ENCODE assay signal across 39 cellular contexts in the genomic region with DNA sequence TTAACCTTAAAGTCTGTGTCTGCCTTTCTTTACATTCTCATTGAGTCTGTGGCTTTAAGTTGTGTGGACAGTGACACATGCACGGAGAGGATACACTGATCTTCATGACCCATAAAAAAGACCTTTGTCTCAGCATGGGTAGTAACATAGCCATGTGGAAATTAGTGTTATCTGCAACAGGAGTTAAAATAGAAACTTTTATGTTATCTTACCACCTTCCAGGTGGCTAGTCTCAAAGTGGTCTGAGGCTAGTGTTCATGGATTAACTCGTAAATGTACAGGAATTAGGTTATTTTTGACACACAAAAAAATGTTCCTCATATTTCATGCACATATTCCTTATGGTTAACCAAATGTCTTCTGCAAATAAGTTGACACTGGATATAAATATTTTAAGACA.
"Had no signal": no experiment of that assay in that cellular context is flagged by ENCODE, and none has a peak within 500 bp of the region (broad histone marks: within the 10 kb centered on the region; RNA-seq: fewer than 3 reads in every experiment).

No MANE protein-coding gene starts in this region.

- H3K4me1 Mint-ChIP-seq: activated CD4-positive, alpha-beta memory T cell treated with anti-CD3 and anti-CD28 coated beads, Interleukin-2, amount 10 ng/mL, durations not matched to agents 7 days and 5 days; activated CD4-positive, alpha-beta T cell treated with anti-CD3 and anti-CD28 coated beads for 36 hours; activated CD4-positive, alpha-beta T cell treated with anti-CD3 and anti-CD28 coated beads, Interleukin-2, amount 10 ng/mL, durations not matched to agents 7 days and 5 days; activated CD8-positive, alpha-beta memory T cell treated with anti-CD3 and anti-CD28 coated beads, Interleukin-2, amount 10 ng/mL, durations not matched to agents 7 days and 5 days; activated naive CD8-positive, alpha-beta T cell treated with anti-CD3 and anti-CD28 coated beads, Interleukin-2, amount 10 ng/mL, durations not matched to agents 7 days and 5 days; activated naive CD8-positive, alpha-beta T cell treated with anti-CD3 and anti-CD28 coated beads, Interleukin-2, amount 50 U/mL, for 24 hours; activated T-helper 17 cell treated with anti-CD3 and anti-CD28 coated beads, Interleukin-2, amount 50 U/mL, for 72 hours; brain; central memory CD8-positive, alpha-beta T cell had no signal

- H3K27me3 Mint-ChIP-seq: activated CD4-positive, alpha-beta memory T cell treated with anti-CD3 and anti-CD28 coated beads, Interleukin-2, amount 10 ng/mL, durations not matched to agents 7 days and 5 days; activated CD4-positive, alpha-beta T cell treated with anti-CD3 and anti-CD28 coated beads for 36 hours; activated CD4-positive, alpha-beta T cell treated with anti-CD3 and anti-CD28 coated beads, Interleukin-2, amount 10 ng/mL, durations not matched to agents 7 days and 5 days; activated CD8-positive, alpha-beta memory T cell treated with anti-CD3 and anti-CD28 coated beads, Interleukin-2, amount 10 ng/mL, durations not matched to agents 7 days and 5 days; activated naive CD8-positive, alpha-beta T cell; activated naive CD8-positive, alpha-beta T cell treated with anti-CD3 and anti-CD28 coated beads, Interleukin-2, amount 10 ng/mL, durations not matched to agents 7 days and 5 days; activated naive CD8-positive, alpha-beta T cell treated with anti-CD3 and anti-CD28 coated beads, Interleukin-2, amount 50 U/mL, for 24 hours; activated T-helper 17 cell treated with anti-CD3 and anti-CD28 coated beads, Interleukin-2, amount 50 U/mL, for 72 hours; central memory CD8-positive, alpha-beta T cell had no signal

- H3K9me3 Mint-ChIP-seq: activated naive CD4-positive, alpha-beta T cell treated with anti-CD3 and anti-CD28 coated beads for 36 hours; activated naive CD8-positive, alpha-beta T cell treated with anti-CD3 and anti-CD28 coated beads, Interleukin-2, amount 10 ng/mL, durations not matched to agents 7 days and 5 days; activated naive CD8-positive, alpha-beta T cell treated with anti-CD3 and anti-CD28 coated beads, Interleukin-2, amount 50 U/mL, for 24 hours; activated T-cell treated with anti-CD3 and anti-CD28 coated beads, Interleukin-2, amount 50 U/mL, for 4 hours; activated T-helper 1 cell treated with anti-CD3 and anti-CD28 coated beads, Interleukin-12 subunit alpha, Interleukin-12 subunit beta, Interleukin-2, Interleukin-4 antibody, amounts not matched to agents 30 ng/mL and 10 ng/mL and 1 ng/mL, durations not matched to agents 14 hours and 24 hours and 36 hours; activated T-helper 17 cell treated with anti-CD3 and anti-CD28 coated beads, Interleukin-2, amount 50 U/mL, for 72 hours; brain; T-helper 1 cell treated with Interleukin-12 subunit alpha and Interleukin-12 subunit beta and Interleukin-4 antibody, amounts not matched to agents 30 μg/mL and 1 μg/mL, for 36 hours; T-helper 2 cell treated with Interferon-gamma antibody and Interleukin-4, amounts not matched to agents 5 μg/mL and 100 μg/mL, for 36 hours had no signal

- H3K36me3 Mint-ChIP-seq: activated CD8-positive, alpha-beta memory T cell treated with anti-CD3 and anti-CD28 coated beads, Interleukin-2, amount 10 ng/mL, durations not matched to agents 7 days and 5 days; activated naive CD8-positive, alpha-beta T cell; activated naive CD8-positive, alpha-beta T cell treated with anti-CD3 and anti-CD28 coated beads, Interleukin-2, amount 10 ng/mL, durations not matched to agents 7 days and 5 days; brain; WTC11 had no signal

- H3K27ac Mint-ChIP-seq: activated CD4-positive, alpha-beta memory T cell treated with anti-CD3 and anti-CD28 coated beads, Interleukin-2, amount 10 ng/mL, durations not matched to agents 7 days and 5 days; activated CD4-positive, alpha-beta T cell treated with anti-CD3 and anti-CD28 coated beads for 36 hours; activated CD4-positive, alpha-beta T cell treated with anti-CD3 and anti-CD28 coated beads, Interleukin-2, amount 10 ng/mL, durations not matched to agents 7 days and 5 days; activated CD8-positive, alpha-beta memory T cell treated with anti-CD3 and anti-CD28 coated beads, Interleukin-2, amount 10 ng/mL, durations not matched to agents 7 days and 5 days; activated CD8-positive, alpha-beta T cell treated with anti-CD3 and anti-CD28 coated beads, Interleukin-2, amount 10 ng/mL, durations not matched to agents 7 days and 5 days; activated naive CD4-positive, alpha-beta T cell treated with anti-CD3 and anti-CD28 coated beads for 36 hours; activated naive CD8-positive, alpha-beta T cell; activated naive CD8-positive, alpha-beta T cell treated with anti-CD3 and anti-CD28 coated beads, Interleukin-2, amount 10 ng/mL, durations not matched to agents 7 days and 5 days; activated naive CD8-positive, alpha-beta T cell treated with anti-CD3 and anti-CD28 coated beads, Interleukin-2, amount 50 U/mL, for 24 hours; activated T-cell treated with anti-CD3 and anti-CD28 coated beads, Interleukin-2, amount 50 U/mL, for 72 hours; activated T-helper 1 cell treated with anti-CD3 and anti-CD28 coated beads, Interleukin-12 subunit alpha, Interleukin-12 subunit beta, Interleukin-2, Interleukin-4 antibody, amounts not matched to agents 30 ng/mL and 10 ng/mL and 1 ng/mL, durations not matched to agents 14 hours and 24 hours and 36 hours; activated T-helper 17 cell treated with anti-CD3 and anti-CD28 coated beads, Interleukin-2, amount 50 U/mL, for 72 hours; brain; T-helper 1 cell treated with Interleukin-12 subunit alpha and Interleukin-12 subunit beta and Interleukin-4 antibody, amounts not matched to agents 30 μg/mL and 1 μg/mL, for 36 hours; T-helper 2 cell treated with Interferon-gamma antibody and Interleukin-4, amounts not matched to agents 5 μg/mL and 100 μg/mL, for 36 hours; WTC11 had no signal

- ATAC-seq: activated CD4-positive, alpha-beta T cell treated with anti-CD3 and anti-CD28 coated beads for 36 hours; activated CD4-positive, CD25-positive, alpha-beta regulatory T cell treated with anti-CD3 and anti-CD28 coated beads, Interleukin-2, amount 50 U/mL, for 24 hours; activated CD8-positive, alpha-beta memory T cell treated with anti-CD3 and anti-CD28 coated beads, Interleukin-2, amount 10 ng/mL, durations not matched to agents 7 days and 5 days; activated CD8-positive, alpha-beta T cell treated with anti-CD3 and anti-CD28 coated beads, Interleukin-2, amount 10 ng/mL, durations not matched to agents 7 days and 5 days; activated naive CD8-positive, alpha-beta T cell treated with anti-CD3 and anti-CD28 coated beads, Interleukin-2, amount 50 U/mL, for 24 hours; activated T-cell treated with anti-CD3 and anti-CD28 coated beads, Interleukin-2, amount 50 U/mL, for 4 hours; activated T-cell treated with anti-CD3 and anti-CD28 coated beads, Interleukin-2, amount 50 U/mL, for 72 hours; activated T-helper 17 cell treated with anti-CD3 and anti-CD28 coated beads, Interleukin-2, amount 50 U/mL, for 72 hours; WTC11 had no signal

- H3K36me3 ChIP-seq: ascending aorta, cardiac muscle cell, WERI-Rb-1 had no signal

- H3K4me3 Mint-ChIP-seq: activated CD4-positive, alpha-beta memory T cell treated with anti-CD3 and anti-CD28 coated beads, Interleukin-2, amount 10 ng/mL, durations not matched to agents 7 days and 5 days; activated CD4-positive, alpha-beta T cell treated with anti-CD3 and anti-CD28 coated beads for 36 hours; activated CD4-positive, alpha-beta T cell treated with anti-CD3 and anti-CD28 coated beads, Interleukin-2, amount 10 ng/mL, durations not matched to agents 7 days and 5 days; activated CD8-positive, alpha-beta memory T cell treated with anti-CD3 and anti-CD28 coated beads, Interleukin-2, amount 10 ng/mL, durations not matched to agents 7 days and 5 days; activated CD8-positive, alpha-beta T cell treated with anti-CD3 and anti-CD28 coated beads, Interleukin-2, amount 10 ng/mL, durations not matched to agents 7 days and 5 days; activated naive CD4-positive, alpha-beta T cell treated with anti-CD3 and anti-CD28 coated beads for 36 hours; activated naive CD8-positive, alpha-beta T cell; activated naive CD8-positive, alpha-beta T cell treated with anti-CD3 and anti-CD28 coated beads, Interleukin-2, amount 10 ng/mL, durations not matched to agents 7 days and 5 days; activated naive CD8-positive, alpha-beta T cell treated with anti-CD3 and anti-CD28 coated beads, Interleukin-2, amount 50 U/mL, for 24 hours; activated T-cell treated with anti-CD3 and anti-CD28 coated beads, Interleukin-2, amount 50 U/mL, for 4 hours; activated T-cell treated with anti-CD3 and anti-CD28 coated beads, Interleukin-2, amount 50 U/mL, for 72 hours; activated T-helper 1 cell treated with anti-CD3 and anti-CD28 coated beads, Interleukin-12 subunit alpha, Interleukin-12 subunit beta, Interleukin-2, Interleukin-4 antibody, amounts not matched to agents 30 ng/mL and 10 ng/mL and 1 ng/mL, durations not matched to agents 14 hours and 24 hours and 36 hours; activated T-helper 17 cell treated with anti-CD3 and anti-CD28 coated beads, Interleukin-2, amount 50 U/mL, for 72 hours; brain; central memory CD8-positive, alpha-beta T cell; T-helper 1 cell treated with Interleukin-12 subunit alpha and Interleukin-12 subunit beta and Interleukin-4 antibody, amounts not matched to agents 30 μg/mL and 1 μg/mL, for 36 hours; T-helper 2 cell treated with Interferon-gamma antibody and Interleukin-4, amounts not matched to agents 5 μg/mL and 100 μg/mL, for 36 hours; WTC11 had no signal

- H3K4me1 ChIP-seq: ascending aorta had no signal

- H3K27me3 ChIP-seq: ascending aorta, cardiac muscle cell had no signal

- H3K4me3 ChIP-seq: ascending aorta, cardiac muscle cell had no signal

- H3K9me3 ChIP-seq: ascending aorta had no signal

- DNase-seq: activated CD4-positive, alpha-beta memory T cell treated with anti-CD3 and anti-CD28 coated beads, Interleukin-2, amount 10 ng/mL, durations not matched to agents 7 days and 5 days; activated CD4-positive, alpha-beta T cell treated with anti-CD3 and anti-CD28 coated beads for 1 hour; activated CD4-positive, alpha-beta T cell treated with anti-CD3 and anti-CD28 coated beads for 36 hours; activated CD4-positive, alpha-beta T cell treated with anti-CD3 and anti-CD28 coated beads for 48 hours; activated CD4-positive, alpha-beta T cell treated with anti-CD3 and anti-CD28 coated beads, Interleukin-2, amount 10 ng/mL, durations not matched to agents 7 days and 5 days; activated CD4-positive, alpha-beta T cell treated with anti-CD3 and anti-CD28 coated beads, Interleukin-2, amount 50 U/mL, for 48 hours; activated CD4-positive, CD25-positive, alpha-beta regulatory T cell; activated CD8-positive, alpha-beta memory T cell treated with anti-CD3 and anti-CD28 coated beads for 24 hours; activated CD8-positive, alpha-beta memory T cell treated with anti-CD3 and anti-CD28 coated beads, Interleukin-2, amount 10 ng/mL, durations not matched to agents 7 days and 5 days; activated CD8-positive, alpha-beta T cell treated with anti-CD3 and anti-CD28 coated beads, Interleukin-2, amount 10 ng/mL, durations not matched to agents 7 days and 5 days; activated effector memory CD4-positive, alpha-beta T cell treated with anti-CD3 and anti-CD28 coated beads, Interleukin-2, amount 50 U/mL, for 16 hours; activated gamma-delta T cell treated with Interleukin-2 at 50 U/mL for 16 hours; activated naive CD4-positive, alpha-beta T cell; activated naive CD4-positive, alpha-beta T cell treated with anti-CD3 and anti-CD28 coated beads for 36 hours; activated naive CD4-positive, alpha-beta T cell treated with anti-CD3 and anti-CD28 coated beads, Interleukin-2, amount 50 U/mL, for 16 hours; activated naive CD8-positive, alpha-beta T cell treated with anti-CD3 and anti-CD28 coated beads, Interleukin-2, amount 10 ng/mL, durations not matched to agents 7 days and 5 days; activated naive CD8-positive, alpha-beta T cell treated with anti-CD3 and anti-CD28 coated beads, Interleukin-2, amount 50 U/mL, for 24 hours; activated T-cell treated with anti-CD3 and anti-CD28 coated beads for 4 hours; activated T-cell treated with anti-CD3 and anti-CD28 coated beads, Interleukin-2, amount 50 U/mL, for 1 hour; activated T-cell treated with anti-CD3 and anti-CD28 coated beads, Interleukin-2, amount 50 U/mL, for 4 hours; activated T-cell treated with anti-CD3 and anti-CD28 coated beads, Interleukin-2, amount 50 U/mL, for 72 hours; amygdala; anterior cingulate cortex; caudate nucleus; cerebellar nuclear complex; T-helper 2 cell; T-helper 9 cell; WERI-Rb-1 had no signal

- H3K27ac ChIP-seq: ascending aorta, cardiac muscle cell, WERI-Rb-1 had no signal
